ENCODE assay signal across 11 cellular contexts in the genomic region with DNA sequence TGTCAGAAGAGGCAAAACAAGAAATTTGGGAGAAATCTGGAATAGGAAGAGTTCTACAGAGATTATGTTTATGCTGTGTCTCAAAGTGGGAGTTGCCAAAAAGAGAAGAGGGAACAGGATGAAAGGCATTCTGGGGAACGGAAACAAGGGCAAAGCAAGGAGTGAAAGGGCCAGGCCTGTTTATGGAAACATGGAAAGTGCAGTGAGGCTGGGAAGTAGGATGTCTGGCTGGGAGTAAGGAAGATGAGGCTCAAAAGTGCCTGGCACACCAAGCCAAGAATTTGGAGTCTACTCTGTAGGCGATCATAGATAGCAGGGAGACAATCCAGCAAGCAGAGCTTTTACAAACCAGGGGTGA. TPM values are rescaled to one million over a fixed set of nuclear protein-coding genes. Genes with fewer than 3 reads are reported as not detected.
DNase-seq lines count a peak whose midpoint lies in the region; ATAC-seq and TF ChIP-seq lines count a peak whose summit lies in the region.
"Had no signal": no experiment of that assay in that cellular context is flagged by ENCODE, and none has a peak within 500 bp of the region (broad histone marks: within the 10 kb centered on the region; RNA-seq: fewer than 3 reads in every experiment).

No MANE protein-coding gene starts in this region.

- no peaks in the 10 kb centered on the region for H3K9me3 Mint-ChIP-seq in HFFc6
- peaks cover 31% of the 10 kb centered on the region for H3K9me3 Mint-ChIP-seq in nephron progenitor cell

- no peak for TF ChIP-seq POLR2A in body of pancreas (IDR thresholded peaks at IDR 0.05)

- no peaks in the 10 kb centered on the region for H3K36me3 ChIP-seq in body of pancreas (replicated peaks in 1 of 2; ENCODE audit: insufficient read depth in 1 of 2, low read depth in 2 of 2)

- peak; percentile 2 for DNase-seq in Ammon's horn (ENCODE audit: low spot score)
- no peak for DNase-seq in HFFc6
- no peak for DNase-seq in body of pancreas
- DNase-seq in nephron progenitor cell, result no peak
- DNase-seq in stimulated activated CD4-positive, alpha-beta T cell treated with anti-CD3 and anti-CD28 coated beads, Interleukin-4, amount 100 ng/mL, for 1 hour, result no peak
- no peak for DNase-seq in DMS114 treated with DMSO at 0.1 percent for 48 hours (lab: John Stamatoyannopoulos, UW; ENCODE audit: unreplicated experiment)
- no peak for DNase-seq in stimulated activated CD4-positive, alpha-beta T cell treated with anti-CD3 and anti-CD28 coated beads, Interleukin-4, amount 100 ng/mL, for 4 hours
- DNase-seq: kidney glomerular epithelial cell; NCI-H1436 treated with DMSO at 0.1 percent for 48 hours; stimulated activated CD4-positive, alpha-beta T cell treated with anti-CD3 and anti-CD28 coated beads, Interleukin-4, amount 100 ng/mL, for 24 hours had no signal

- ATAC-seq in body of pancreas, result no peak
- no peak for ATAC-seq in GM19328 (IDR thresholded peaks at IDR 0.05; ENCODE audit: unreplicated experiment)

- TF ChIP-seq CTCF in HFFc6 (IDR thresholded peaks at IDR 0.05), result no peak
- TF ChIP-seq CTCF in body of pancreas (IDR thresholded peaks at IDR 0.05), result no peak
- TF ChIP-seq CTCF in nephron progenitor cell (IDR thresholded peaks at IDR 0.05), result no peak

- no peaks in the 10 kb centered on the region for H3K27me3 Mint-ChIP-seq in HFFc6 (ENCODE audit: insufficient read depth)
- no peaks in the 10 kb centered on the region for H3K27me3 Mint-ChIP-seq in nephron progenitor cell (ENCODE audit: low read depth, poor library complexity)

- 33 to 37% methylated on average over 2 of the region's 2 CpGs for WGBS in body of pancreas, 2 donors

- no peaks in the 10 kb centered on the region for H3K27me3 ChIP-seq in body of pancreas

- peak overlapping the region; percentile 63 to 99 (median 98) for H3K27ac ChIP-seq in body of pancreas

- intact Hi-C loops in body of pancreas (cut with DNase I), result no loop called here

- no peaks in the 10 kb centered on the region for H3K9me3 ChIP-seq in body of pancreas

- H3K27ac Mint-ChIP-seq in HFFc6, result peak overlapping the region; percentile 97
- peak overlapping the region; percentile 9 for H3K27ac Mint-ChIP-seq in nephron progenitor cell

- no peak overlapping the region for H3K4me3 ChIP-seq in body of pancreas

- H3K4me3 Mint-ChIP-seq in HFFc6 (peak overlapping the region; percentile 100), nephron progenitor cell (peak overlapping the region; percentile 91)

- peaks cover 12% of the 10 kb centered on the region for H3K4me1 Mint-ChIP-seq in HFFc6 (ENCODE audit: low read depth)
- peaks cover 26% of the 10 kb centered on the region for H3K4me1 Mint-ChIP-seq in nephron progenitor cell

- H3K4me1 ChIP-seq in body of pancreas, result peaks cover 38% of the 10 kb centered on the region

- H3K36me3 Mint-ChIP-seq in HFFc6 (ENCODE audit: low read depth), result peaks cover 23% of the 10 kb centered on the region
- peaks cover under 1% of the 10 kb centered on the region for H3K36me3 Mint-ChIP-seq in nephron progenitor cell (ENCODE audit: low read depth)

RNA-seq across cellular contexts. Expression of a gene that starts 1.8 kb away (rescaled TPM):
- total RNA-seq in HFFc6 (2021; fragmentation: NEBNext Ultra II Directional; extraction: Animal tissue kit (Norgen Biotek cat#: 25700)), result 100 to 1,000 TPM; 116 to 151 (median 134) TPM
- total RNA-seq in body of pancreas, result 10 to 100 TPM; 18.8 to 28.5 TPM

RNA-seq across cellular contexts. Expression of a gene that starts 41.4 kb away (rescaled TPM):
- total RNA-seq in HFFc6 (2021; fragmentation: NEBNext Ultra II Directional; extraction: Animal tissue kit (Norgen Biotek cat#: 25700)), result 10 to 100 TPM; 57.2 to 71.7 (median 64.7) TPM
- total RNA-seq in body of pancreas, result 10 to 100 TPM; 11.4 to 28.3 TPM
